9 cellular contexts compared by ENCODE assay signal in genomic region chr14:44657688-44658388, GRCh38.
DNase-seq lines count a peak whose midpoint lies in the region; ATAC-seq and TF ChIP-seq lines count a peak whose summit lies in the region.
"Had no signal": no experiment of that assay in that cellular context is flagged by ENCODE, and none has a peak within 500 bp of the region (broad histone marks: within the 10 kb centered on the region; RNA-seq: fewer than 3 reads in every experiment).

No MANE protein-coding gene starts in this region.

- H3K27ac Mint-ChIP-seq in natural killer cell: no peak overlapping the region

- peaks cover 0 to 10% of the 10 kb centered on the region in 2 donors for H3K9me3 Mint-ChIP-seq in natural killer cell

- no peak for ATAC-seq in GM19023 (IDR thresholded peaks at IDR 0.05; ENCODE audit: unreplicated experiment)
- ATAC-seq in natural killer cell: no peak

- H3K27me3 Mint-ChIP-seq in natural killer cell (ENCODE audit: low read depth in 2 of 2): no peaks in the 10 kb centered on the region
- H3K27me3 Mint-ChIP-seq: central memory CD8-positive, alpha-beta T cell had no signal

- H3K4me3 Mint-ChIP-seq in natural killer cell: no peak overlapping the region
- H3K4me3 Mint-ChIP-seq: central memory CD8-positive, alpha-beta T cell had no signal

- H3K4me1 Mint-ChIP-seq in natural killer cell: peaks cover 4% of the 10 kb centered on the region in 2 donors

- intact Hi-C loops in natural killer cell (cut with micrococcal nuclease): no loop called here

- no peaks in the 10 kb centered on the region for H3K36me3 Mint-ChIP-seq in natural killer cell

- no peak overlapping the region for H3K4me3 ChIP-seq in epithelial cell of esophagus (ENCODE audit: low read length)

- peak; percentile 4 to 15 for DNase-seq in SHP77 (lab: John Stamatoyannopoulos, UW)
- DNase-seq in SHP77 treated with DMSO at 0.1 percent for 48 hours (lab: John Stamatoyannopoulos, UW): no peak
- DNase-seq in NCI-H748 (lab: John Stamatoyannopoulos, UW; ENCODE audit: unreplicated experiment): peak; percentile 90
- peak; percentile 5 for DNase-seq in epithelial cell of esophagus (ENCODE audit: low read depth)
- peak; percentile 4 for DNase-seq in stromal cell of bone marrow (ENCODE audit: low read depth)
- no peak for DNase-seq in natural killer cell
- no peak for DNase-seq in SKM-1 (lab: John Stamatoyannopoulos, UW; ENCODE audit: unreplicated experiment)

- peak; percentile 17 for TF ChIP-seq CTCF in epithelial cell of esophagus (IDR thresholded peaks at IDR 0.05; ENCODE audit: insufficient read depth, low read depth, low read length, missing control alignments)
- TF ChIP-seq CTCF in natural killer cell (IDR thresholded peaks at IDR 0.05): no peak

Comparison
In these comparisons a context has a peak if more than half of its experiments do, and no peak if none do; other contexts are left out.
1. DNase-seq: peak in SHP77 (2 of 2), NCI-H748 (single experiment), epithelial cell of esophagus (single experiment) and stromal cell of bone marrow (single experiment); none in SHP77 treated with DMSO at 0.1 percent for 48 hours (single experiment), natural killer cell (single experiment) and SKM-1 (single experiment).